Comparison of ENCODE assay signal across 16 cellular contexts in genomic region chr22:25709758-25710157, GRCh38. TPM values are rescaled to one million over a fixed set of nuclear protein-coding genes. Genes with fewer than 3 reads are reported as not detected.
A peak's percentile ranks its signal among the peaks of the same experiment; 100 is the strongest.
DNase-seq lines count a peak whose midpoint lies in the region; ATAC-seq and TF ChIP-seq lines count a peak whose summit lies in the region.
"Had no signal": no experiment of that assay in that cellular context is flagged by ENCODE, and none has a peak within 500 bp of the region (broad histone marks: within the 10 kb centered on the region; RNA-seq: fewer than 3 reads in every experiment).

No MANE protein-coding gene starts in this region.

- no peak overlapping the region for H3K18ac ChIP-seq in trophoblast cell (ENCODE audit: low read length)

- peaks cover 0 to 1% of the 10 kb centered on the region in 2 experiments for H3K36me3 ChIP-seq in trophoblast cell (ENCODE audit: control insufficient read depth in 1 of 2, insufficient read depth in 2 of 2, low read length in 2 of 2)

- H3K27ac Mint-ChIP-seq in activated T-cell treated with anti-CD3 and anti-CD28 coated beads, Interleukin-2, amount 50 U/mL, for 24 hours = no peak overlapping the region
- H3K27ac Mint-ChIP-seq: CD8-positive, alpha-beta T cell; nephron progenitor cell had no signal

- no peak overlapping the region for H3K14ac ChIP-seq in trophoblast cell (ENCODE audit: low read length)

- H2BK5ac ChIP-seq in trophoblast cell (ENCODE audit: low read depth, low read length, poor library complexity) = no peak overlapping the region

- H3K4me1 ChIP-seq in trophoblast cell (ENCODE audit: control insufficient read depth in 1 of 2, insufficient read depth in 2 of 2, low read length in 2 of 2) = peaks cover 14 to 18% of the 10 kb centered on the region in 2 experiments

- no peaks in the 10 kb centered on the region for H3K27me3 Mint-ChIP-seq in activated T-cell treated with anti-CD3 and anti-CD28 coated beads, Interleukin-2, amount 50 U/mL, for 4 hours (ENCODE audit: low read depth)
- H3K27me3 Mint-ChIP-seq in activated T-cell treated with anti-CD3 and anti-CD28 coated beads, Interleukin-2, amount 50 U/mL, for 24 hours = no peaks in the 10 kb centered on the region

- H2AK5ac ChIP-seq in trophoblast cell (ENCODE audit: low read length) = no peak overlapping the region

- no peak overlapping the region for H3K4me3 ChIP-seq in trophoblast cell (ENCODE audit: low read depth, low read length)
- H3K4me3 ChIP-seq: skin epidermis had no signal

- H3K23ac ChIP-seq in trophoblast cell (ENCODE audit: low read length) = no peak overlapping the region

- H3K4me3 Mint-ChIP-seq in activated T-cell treated with anti-CD3 and anti-CD28 coated beads, Interleukin-2, amount 50 U/mL, for 4 hours = no peak overlapping the region
- H3K4me3 Mint-ChIP-seq in activated T-cell treated with anti-CD3 and anti-CD28 coated beads, Interleukin-2, amount 50 U/mL, for 24 hours = no peak overlapping the region
- H3K4me3 Mint-ChIP-seq: CD8-positive, alpha-beta T cell; nephron progenitor cell had no signal

- no peak overlapping the region for H3K4ac ChIP-seq in trophoblast cell (ENCODE audit: low read depth, low read length)

- peak overlapping the region; percentile 30 for H2BK12ac ChIP-seq in trophoblast cell (ENCODE audit: low read length)

- peaks cover 2% of the 10 kb centered on the region for H3K79me2 ChIP-seq in trophoblast cell (ENCODE audit: control insufficient read depth, insufficient read depth, low read length, poor library complexity)

- H3K9ac ChIP-seq in trophoblast cell (ENCODE audit: low read length) = no peak overlapping the region

- no peaks in the 10 kb centered on the region for H3K9me3 ChIP-seq in trophoblast cell (ENCODE audit: insufficient read depth, low read depth, low read length)

- no peak overlapping the region for H4K12ac ChIP-seq in trophoblast cell (ENCODE audit: low read depth, low read length)

- no peak overlapping the region for H2BK120ac ChIP-seq in trophoblast cell (ENCODE audit: insufficient read depth, low read length, poor library complexity)

- no peak overlapping the region for H3K4me2 ChIP-seq in trophoblast cell (ENCODE audit: low read length)

- no peaks in the 10 kb centered on the region for H3K27me3 ChIP-seq in trophoblast cell (ENCODE audit: insufficient read depth, low read length)

- peak overlapping the region; percentile 70 for H4K91ac ChIP-seq in trophoblast cell (ENCODE audit: low read depth, low read length)

- no peak overlapping the region for H2AFZ ChIP-seq in trophoblast cell (ENCODE audit: insufficient read depth, low read length, poor library complexity)

- H4K8ac ChIP-seq in trophoblast cell (ENCODE audit: low read depth, low read length) = no peak overlapping the region

- peaks cover 4% of the 10 kb centered on the region for H3K79me1 ChIP-seq in trophoblast cell (ENCODE audit: low read length)

- peaks cover 3% of the 10 kb centered on the region for H3K4me1 Mint-ChIP-seq in activated T-cell treated with anti-CD3 and anti-CD28 coated beads, Interleukin-2, amount 50 U/mL, for 4 hours (ENCODE audit: low read depth)
- peaks cover 7% of the 10 kb centered on the region for H3K4me1 Mint-ChIP-seq in activated T-cell treated with anti-CD3 and anti-CD28 coated beads, Interleukin-2, amount 50 U/mL, for 24 hours (ENCODE audit: low read depth)

- no peak for DNase-seq in activated T-cell treated with anti-CD3 and anti-CD28 coated beads, Interleukin-2, amount 50 U/mL, for 4 hours
- DNase-seq in activated T-cell treated with anti-CD3 and anti-CD28 coated beads, Interleukin-2, amount 50 U/mL, for 24 hours = no peak
- peak; percentile 11 to 22 for DNase-seq in activated CD4-positive, alpha-beta T cell treated with anti-CD3 and anti-CD28 coated beads, Interleukin-2, amount 50 U/mL, for 48 hours
- DNase-seq in trophoblast cell (peak in 1 of 2 donors; percentile 64), mesenteric fat pad (ENCODE audit: low spot score) (no peak), COR-L47 (lab: John Stamatoyannopoulos, UW) (no peak)
- DNase-seq: CD8-positive, alpha-beta T cell; DMS79; NCI-H187 treated with DMSO at 0.1 percent for 48 hours; NCI-H446 treated with DMSO at 0.1 percent for 48 hours; nephron progenitor cell had no signal

- no peaks in the 10 kb centered on the region for H3K36me3 Mint-ChIP-seq in activated T-cell treated with anti-CD3 and anti-CD28 coated beads, Interleukin-2, amount 50 U/mL, for 4 hours (ENCODE audit: insufficient read depth)
- H3K36me3 Mint-ChIP-seq in activated T-cell treated with anti-CD3 and anti-CD28 coated beads, Interleukin-2, amount 50 U/mL, for 24 hours (ENCODE audit: low read depth) = peaks cover 2% of the 10 kb centered on the region

- peak; percentile 43 to 58 for ATAC-seq in activated T-cell treated with anti-CD3 and anti-CD28 coated beads, Interleukin-2, amount 50 U/mL, for 4 hours
- ATAC-seq in HG03196 (IDR thresholded peaks at IDR 0.05; ENCODE audit: unreplicated experiment) = no peak
- ATAC-seq: CD8-positive, alpha-beta T cell had no signal

- no CpG with 5 or more reads among the region's 6 CpGs for whole genome bisulfite sequencing in trophoblast cell (ENCODE audit: extremely low coverage, insufficient coverage, insufficient read length)

- H3K27ac ChIP-seq in trophoblast cell (ENCODE audit: low read depth, low read length) = no peak overlapping the region
- H3K27ac ChIP-seq: skin epidermis had no signal

- peak; percentile 28 for TF ChIP-seq CTCF in GM12873 (IDR thresholded peaks at IDR 0.05; ENCODE audit: insufficient read depth, low read depth, low read length, missing control alignments)

- no peaks in the 10 kb centered on the region for H3K9me3 Mint-ChIP-seq in activated T-cell treated with anti-CD3 and anti-CD28 coated beads, Interleukin-2, amount 50 U/mL, for 4 hours
- no peaks in the 10 kb centered on the region for H3K9me3 Mint-ChIP-seq in activated T-cell treated with anti-CD3 and anti-CD28 coated beads, Interleukin-2, amount 50 U/mL, for 24 hours
- H3K9me3 Mint-ChIP-seq: CD8-positive, alpha-beta T cell; nephron progenitor cell had no signal

RNA-seq across cellular contexts. Expression of gene MYO18B, which starts 32.2 kb away (rescaled TPM):
- total RNA-seq in activated T-cell treated with anti-CD3 and anti-CD28 coated beads, Interleukin-2, amount 50 U/mL, for 4 hours = under 1 TPM in 1 of 3 donors, not detected in 2; 0.03 TPM
- polyA plus RNA-seq in trophoblast cell (2013) = 0.11 and 0.14 TPM in 2 replicates
- total RNA-seq in mesenteric fat pad = 0.10 TPM
- polyA plus RNA-seq: AG04450, keratinocyte had no signal

Comparison
In these comparisons a context has a peak if more than half of its experiments do, and no peak if none do; other contexts are left out.
1. DNase-seq: peak in activated CD4-positive, alpha-beta T cell treated with anti-CD3 and anti-CD28 coated beads, Interleukin-2, amount 50 U/mL, for 48 hours (2 of 2); none in activated T-cell treated with anti-CD3 and anti-CD28 coated beads, Interleukin-2, amount 50 U/mL, for 4 hours (single experiment), activated T-cell treated with anti-CD3 and anti-CD28 coated beads, Interleukin-2, amount 50 U/mL, for 24 hours (single experiment), mesenteric fat pad (single experiment) and COR-L47 (single experiment).